Comparison of ENCODE assay signal across 2 cellular contexts in genomic region chr12:87642245-87642644, GRCh38.
TF ChIP-seq lines count a peak whose summit lies in the region.

No MANE protein-coding gene starts in this region.

TF ChIP-seq in SK-N-SH, 30 proteins besides CTCF, POLR2A, EP300 and RAD21 (continued from another document):
- TF ChIP-seq RCOR1 (IDR thresholded peaks at IDR 0.05; ENCODE audit: low read length) (no peak), EZH2phosphoT487 (IDR thresholded peaks at IDR 0.05; ENCODE audit: borderline replicate concordance, low read depth) (no peak), RFX5 (IDR thresholded peaks at IDR 0.05; ENCODE audit: low read length) (no peak), IRF3 (IDR thresholded peaks at IDR 0.05; ENCODE audit: low read depth, low read length) (no peak), RXRA (IDR thresholded peaks at IDR 0.05; ENCODE audit: borderline replicate concordance, low read depth) (no peak), JUND (IDR thresholded peaks at IDR 0.05) (no peak)

TF ChIP-seq in SK-N-SH treated with all-trans-retinoic acid at 6 μM for 48 hours, 23 proteins besides CTCF, POLR2A, EP300 and RAD21 (continued from another document):
- no peak for TF ChIP-seq TSHZ2 (CRISPR knock-in tag; IDR thresholded peaks at IDR 0.05)
- TF ChIP-seq ISL1 (CRISPR knock-in tag; IDR thresholded peaks at IDR 0.05), result no peak
- TF ChIP-seq CSDC2 (CRISPR knock-in tag; IDR thresholded peaks at IDR 0.05), result no peak
- TF ChIP-seq BACH2 (CRISPR knock-in tag; IDR thresholded peaks at IDR 0.05; ENCODE audit: borderline replicate concordance), result no peak
- no peak for TF ChIP-seq ARNTL (CRISPR knock-in tag; IDR thresholded peaks at IDR 0.05; ENCODE audit: borderline replicate concordance, low read depth)
- TF ChIP-seq TOX (CRISPR knock-in tag; IDR thresholded peaks at IDR 0.05; ENCODE audit: borderline replicate concordance), result no peak
- TF ChIP-seq ZNF70 (CRISPR knock-in tag; IDR thresholded peaks at IDR 0.05), result no peak
- no peak for TF ChIP-seq RARB (CRISPR knock-in tag; IDR thresholded peaks at IDR 0.05)
- TF ChIP-seq ZFP3 (CRISPR knock-in tag; IDR thresholded peaks at IDR 0.05), result no peak
- no peak for TF ChIP-seq POU6F1 (CRISPR knock-in tag; IDR thresholded peaks at IDR 0.05; ENCODE audit: borderline replicate concordance, low read depth)
- no peak for TF ChIP-seq ZNF565 (CRISPR knock-in tag; conservative IDR thresholded peaks at IDR 0.05; ENCODE audit: low read depth)
- no peak for TF ChIP-seq OSR1 (CRISPR knock-in tag; IDR thresholded peaks at IDR 0.05)
- no peak for TF ChIP-seq GLIS3 (CRISPR knock-in tag; IDR thresholded peaks at IDR 0.05)
- no peak for TF ChIP-seq SNAI2 (CRISPR knock-in tag; IDR thresholded peaks at IDR 0.05)
- no peak for TF ChIP-seq PPARA (CRISPR knock-in tag; IDR thresholded peaks at IDR 0.05; ENCODE audit: borderline replicate concordance)
- TF ChIP-seq PATZ1 (CRISPR knock-in tag; IDR thresholded peaks at IDR 0.05; ENCODE audit: borderline replicate concordance), result no peak
